Comparison of ENCODE assay signal across 1 cellular context in the genomic region with DNA sequence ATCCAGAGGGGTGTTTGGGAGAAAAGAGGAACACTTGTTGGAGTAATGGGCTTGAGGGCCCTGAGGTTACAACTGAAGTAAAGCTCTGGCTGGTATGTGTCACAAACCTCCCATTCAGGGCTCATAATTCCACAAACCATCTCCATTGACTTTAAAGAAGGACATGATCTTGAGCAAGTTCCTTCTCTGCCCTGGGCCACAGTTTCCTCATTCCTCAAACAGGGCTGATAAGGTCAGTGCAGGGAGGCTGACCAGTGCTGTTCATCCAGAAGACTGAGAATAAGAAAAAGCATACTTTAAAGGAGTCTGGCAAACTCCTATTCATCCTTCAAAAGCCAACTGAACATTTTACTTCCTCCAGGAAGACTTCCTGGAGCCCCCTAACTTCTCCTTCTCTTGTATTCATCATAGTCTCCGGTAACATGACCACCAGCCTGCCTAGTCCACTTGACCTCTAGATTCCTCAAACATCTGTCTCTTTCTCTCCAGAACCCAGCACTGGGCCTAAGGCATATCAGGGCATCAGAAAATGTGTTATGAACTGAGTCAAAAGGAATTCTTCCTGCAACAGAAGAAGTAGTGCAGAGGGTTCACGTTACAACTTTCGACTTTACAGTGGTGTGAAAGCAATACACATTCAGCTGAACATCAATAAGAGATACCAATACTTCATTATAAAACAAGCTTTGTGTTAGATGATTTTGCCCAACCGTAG.
TF ChIP-seq lines count a peak whose summit lies in the region.

No MANE protein-coding gene starts in this region.

TF ChIP-seq in SK-N-SH, 30 proteins besides CTCF, POLR2A, EP300 and RAD21 (continued from another document):
- TF ChIP-seq, protein P1, sequence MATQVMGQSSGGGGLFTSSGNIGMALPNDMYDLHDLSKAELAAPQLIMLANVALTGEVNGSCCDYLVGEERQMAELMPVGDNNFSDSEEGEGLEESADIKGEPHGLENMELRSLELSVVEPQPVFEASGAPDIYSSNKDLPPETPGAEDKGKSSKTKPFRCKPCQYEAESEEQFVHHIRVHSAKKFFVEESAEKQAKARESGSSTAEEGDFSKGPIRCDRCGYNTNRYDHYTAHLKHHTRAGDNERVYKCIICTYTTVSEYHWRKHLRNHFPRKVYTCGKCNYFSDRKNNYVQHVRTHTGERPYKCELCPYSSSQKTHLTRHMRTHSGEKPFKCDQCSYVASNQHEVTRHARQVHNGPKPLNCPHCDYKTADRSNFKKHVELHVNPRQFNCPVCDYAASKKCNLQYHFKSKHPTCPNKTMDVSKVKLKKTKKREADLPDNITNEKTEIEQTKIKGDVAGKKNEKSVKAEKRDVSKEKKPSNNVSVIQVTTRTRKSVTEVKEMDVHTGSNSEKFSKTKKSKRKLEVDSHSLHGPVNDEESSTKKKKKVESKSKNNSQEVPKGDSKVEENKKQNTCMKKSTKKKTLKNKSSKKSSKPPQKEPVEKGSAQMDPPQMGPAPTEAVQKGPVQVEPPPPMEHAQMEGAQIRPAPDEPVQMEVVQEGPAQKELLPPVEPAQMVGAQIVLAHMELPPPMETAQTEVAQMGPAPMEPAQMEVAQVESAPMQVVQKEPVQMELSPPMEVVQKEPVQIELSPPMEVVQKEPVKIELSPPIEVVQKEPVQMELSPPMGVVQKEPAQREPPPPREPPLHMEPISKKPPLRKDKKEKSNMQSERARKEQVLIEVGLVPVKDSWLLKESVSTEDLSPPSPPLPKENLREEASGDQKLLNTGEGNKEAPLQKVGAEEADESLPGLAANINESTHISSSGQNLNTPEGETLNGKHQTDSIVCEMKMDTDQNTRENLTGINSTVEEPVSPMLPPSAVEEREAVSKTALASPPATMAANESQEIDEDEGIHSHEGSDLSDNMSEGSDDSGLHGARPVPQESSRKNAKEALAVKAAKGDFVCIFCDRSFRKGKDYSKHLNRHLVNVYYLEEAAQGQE (IDR thresholded peaks at IDR 0.05; ENCODE audit: low read depth, low read length): no peak
- TF ChIP-seq MEF2A (IDR thresholded peaks at IDR 0.05; ENCODE audit: borderline replicate concordance, low read depth): no peak
- no peak for TF ChIP-seq TEAD4 (IDR thresholded peaks at IDR 0.05; ENCODE audit: borderline replicate concordance, insufficient read depth)
- TF ChIP-seq EZH2phosphoT487 (IDR thresholded peaks at IDR 0.05; ENCODE audit: borderline replicate concordance, low read depth): no peak
- TF ChIP-seq SIN3A (IDR thresholded peaks at IDR 0.05; ENCODE audit: borderline replicate concordance, low read depth, low read length): no peak
- TF ChIP-seq, protein P2, sequence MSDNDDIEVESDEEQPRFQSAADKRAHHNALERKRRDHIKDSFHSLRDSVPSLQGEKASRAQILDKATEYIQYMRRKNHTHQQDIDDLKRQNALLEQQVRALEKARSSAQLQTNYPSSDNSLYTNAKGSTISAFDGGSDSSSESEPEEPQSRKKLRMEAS (IDR thresholded peaks at IDR 0.05; ENCODE audit: low read depth): no peak
- TF ChIP-seq RXRA (IDR thresholded peaks at IDR 0.05; ENCODE audit: borderline replicate concordance, low read depth): no peak
- no peak for TF ChIP-seq RFX5 (IDR thresholded peaks at IDR 0.05; ENCODE audit: low read length)
- no peak for TF ChIP-seq FOSL2 (IDR thresholded peaks at IDR 0.05; ENCODE audit: borderline replicate concordance, low read depth)
- TF ChIP-seq RCOR1 (IDR thresholded peaks at IDR 0.05; ENCODE audit: low read length): no peak
- no peak for TF ChIP-seq GATA2 (CRISPR knock-in tag; IDR thresholded peaks at IDR 0.05)
- no peak for TF ChIP-seq FOXJ3 (CRISPR knock-in tag; IDR thresholded peaks at IDR 0.05)
- TF ChIP-seq PBX3 (IDR thresholded peaks at IDR 0.05): no peak
TF ChIP-seq in SK-N-SH: peak in this region for 0.
